In genomic region chr4:11701978-11702377, GRCh38 we compare ENCODE assay signal across 22 cellular contexts.
"Had no signal": no experiment of that assay in that cellular context is flagged by ENCODE, and none has a peak within 500 bp of the region (broad histone marks: within the 10 kb centered on the region; RNA-seq: fewer than 3 reads in every experiment).

No MANE protein-coding gene starts in this region.

- H3K27ac ChIP-seq: neutrophil, ovary, prostate gland, testis, vagina had no signal

- ATAC-seq: activated CD8-positive, alpha-beta T cell treated with anti-CD3 and anti-CD28 coated beads, Interleukin-2, amount 10 ng/mL, durations not matched to agents 7 days and 5 days; left cardiac atrium; natural killer cell treated with Interleukin-12 subunit alpha and Interleukin-12 subunit beta and Interleukin-15 and Interleukin-18, amount 100 ng/mL, for 72 hours had no signal

- DNase-seq: activated CD4-positive, alpha-beta T cell treated with anti-CD3 and anti-CD28 coated beads, Interleukin-2, amount 10 ng/mL, durations not matched to agents 7 days and 5 days; activated CD8-positive, alpha-beta T cell treated with anti-CD3 and anti-CD28 coated beads, Interleukin-2, amount 10 ng/mL, durations not matched to agents 7 days and 5 days; activated gamma-delta T cell treated with Interleukin-2 at 50 U/mL for 16 hours; caudate nucleus; effector CD4-positive, alpha-beta T cell; foreskin melanocyte; glutamatergic neuron; hippocampal formation; left cardiac atrium; ovary; stimulated activated CD4-positive, alpha-beta T cell treated with anti-CD3 and anti-CD28 coated beads, Interleukin-2, amount 100 ng/mL, for 48 hours; stimulated activated naive CD4-positive, alpha-beta T cell; T1000; testis had no signal

- H3K27me3 ChIP-seq: neutrophil, ovary, testis, vagina had no signal

- H3K27ac Mint-ChIP-seq: activated CD4-positive, alpha-beta T cell treated with anti-CD3 and anti-CD28 coated beads, Interleukin-2, amount 10 ng/mL, durations not matched to agents 7 days and 5 days; activated CD8-positive, alpha-beta T cell treated with anti-CD3 and anti-CD28 coated beads, Interleukin-2, amount 10 ng/mL, durations not matched to agents 7 days and 5 days; activated naive CD4-positive, alpha-beta T cell treated with anti-CD3 and anti-CD28 coated beads, Interleukin-2, amount 50 U/mL, for 24 hours; dendritic cell treated with granulocyte-macrophage colony-stimulating factor and Interleukin-4, amounts not matched to agents 40 ng/mL and 50 ng/mL, for 4 days; natural killer cell treated with Interleukin-12 subunit alpha and Interleukin-12 subunit beta and Interleukin-15 and Interleukin-18, amount 100 ng/mL, for 72 hours; type B pancreatic cell had no signal

- H3K9me3 Mint-ChIP-seq: activated CD4-positive, alpha-beta T cell treated with anti-CD3 and anti-CD28 coated beads, Interleukin-2, amount 10 ng/mL, durations not matched to agents 7 days and 5 days; activated naive CD4-positive, alpha-beta T cell treated with anti-CD3 and anti-CD28 coated beads, Interleukin-2, amount 50 U/mL, for 24 hours; brain; dendritic cell treated with granulocyte-macrophage colony-stimulating factor and Interleukin-4, amounts not matched to agents 40 ng/mL and 50 ng/mL, for 4 days; natural killer cell treated with Interleukin-12 subunit alpha and Interleukin-12 subunit beta and Interleukin-15 and Interleukin-18, amount 100 ng/mL, for 72 hours; type B pancreatic cell had no signal

- H3K4me3 Mint-ChIP-seq: activated CD4-positive, alpha-beta T cell treated with anti-CD3 and anti-CD28 coated beads, Interleukin-2, amount 10 ng/mL, durations not matched to agents 7 days and 5 days; activated CD8-positive, alpha-beta T cell treated with anti-CD3 and anti-CD28 coated beads, Interleukin-2, amount 10 ng/mL, durations not matched to agents 7 days and 5 days; activated naive CD4-positive, alpha-beta T cell treated with anti-CD3 and anti-CD28 coated beads, Interleukin-2, amount 50 U/mL, for 24 hours; brain; dendritic cell treated with granulocyte-macrophage colony-stimulating factor and Interleukin-4, amounts not matched to agents 40 ng/mL and 50 ng/mL, for 4 days; natural killer cell treated with Interleukin-12 subunit alpha and Interleukin-12 subunit beta and Interleukin-15 and Interleukin-18, amount 100 ng/mL, for 72 hours; type B pancreatic cell had no signal

- H3K4me1 Mint-ChIP-seq: activated CD4-positive, alpha-beta T cell treated with anti-CD3 and anti-CD28 coated beads, Interleukin-2, amount 10 ng/mL, durations not matched to agents 7 days and 5 days; activated naive CD4-positive, alpha-beta T cell treated with anti-CD3 and anti-CD28 coated beads, Interleukin-2, amount 50 U/mL, for 24 hours had no signal

- H3K4me1 ChIP-seq: prostate gland, testis, vagina had no signal

- H3K36me3 ChIP-seq: neutrophil, ovary, prostate gland, vagina had no signal

- H3K27me3 Mint-ChIP-seq: activated naive CD4-positive, alpha-beta T cell treated with anti-CD3 and anti-CD28 coated beads, Interleukin-2, amount 50 U/mL, for 24 hours; dendritic cell treated with granulocyte-macrophage colony-stimulating factor and Interleukin-4, amounts not matched to agents 40 ng/mL and 50 ng/mL, for 4 days; natural killer cell treated with Interleukin-12 subunit alpha and Interleukin-12 subunit beta and Interleukin-15 and Interleukin-18, amount 100 ng/mL, for 72 hours; type B pancreatic cell had no signal

- H3K9me3 ChIP-seq: neutrophil, ovary, prostate gland, testis, vagina had no signal

- H3K36me3 Mint-ChIP-seq: activated naive CD4-positive, alpha-beta T cell treated with anti-CD3 and anti-CD28 coated beads, Interleukin-2, amount 50 U/mL, for 24 hours; brain; natural killer cell treated with Interleukin-12 subunit alpha and Interleukin-12 subunit beta and Interleukin-15 and Interleukin-18, amount 100 ng/mL, for 72 hours; type B pancreatic cell had no signal

- H3K4me3 ChIP-seq: ovary, prostate gland, testis, vagina had no signal
